ENCODE assay signal across 17 cellular contexts in the genomic region with DNA sequence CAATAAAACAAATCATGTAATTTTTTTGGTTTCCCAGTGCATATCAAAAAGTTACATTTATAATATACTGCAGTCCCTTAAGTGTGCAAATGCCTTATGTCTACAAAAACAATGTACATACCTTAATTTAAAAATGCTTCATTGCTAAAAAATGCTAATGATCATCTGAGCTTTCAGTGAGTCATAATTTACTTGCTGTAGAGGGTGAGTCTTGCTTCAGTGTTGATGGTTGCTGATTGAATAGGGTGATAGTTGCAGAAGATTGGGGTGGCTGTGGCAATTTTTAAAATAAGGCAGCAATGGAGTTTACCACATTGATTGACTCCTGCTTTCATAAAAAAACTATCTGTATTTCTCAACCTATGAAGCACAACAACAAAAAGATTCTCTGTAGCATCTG.
DNase-seq lines count a peak whose midpoint lies in the region; ATAC-seq, FAIRE-seq and TF ChIP-seq lines count a peak whose summit lies in the region.
"Had no signal": no experiment of that assay in that cellular context is flagged by ENCODE, and none has a peak within 500 bp of the region (broad histone marks: within the 10 kb centered on the region; RNA-seq: fewer than 3 reads in every experiment).

No MANE protein-coding gene starts in this region.

- no peaks in the 10 kb centered on the region for H3K36me3 ChIP-seq in bronchial epithelial cell (ENCODE audit: control insufficient read depth, insufficient read depth, low read length)
- H3K36me3 ChIP-seq: BLaER1 had no signal

- H3K27me3 ChIP-seq in bronchial epithelial cell (ENCODE audit: control insufficient read depth, insufficient read depth, low read length), result no peaks in the 10 kb centered on the region
- H3K27me3 ChIP-seq: BLaER1 had no signal

- no peak for ATAC-seq in HG02610 (IDR thresholded peaks at IDR 0.05; ENCODE audit: unreplicated experiment)
- ATAC-seq: K562, Right ventricle myocardium inferior had no signal

- peak; percentile 65 for DNase-seq in EL
- peak; percentile 36 for DNase-seq in M059J (ENCODE audit: low read depth)
- DNase-seq in bronchial epithelial cell (ENCODE audit: low read depth), result peak; percentile 83
- peak; percentile 48 for DNase-seq in iris pigment epithelial cell (ENCODE audit: low read depth)
- no peak for DNase-seq in putamen (ENCODE audit: low spot score)
- DNase-seq in NCI-H1092 (lab: John Stamatoyannopoulos, UW), result no peak
- no peak for DNase-seq in activated T-cell treated with anti-CD3 and anti-CD28 coated beads for 4 hours
- DNase-seq: NCI-H1105, NCI-H1694 treated with DMSO at 0.1 percent for 48 hours, NCI-H446 had no signal

- no peak for FAIRE-seq in bronchial epithelial cell (lab: Jason Lieb, UNC)
- FAIRE-seq: GM12878, GM18507, K562 had no signal

- H3K4me3 ChIP-seq in bronchial epithelial cell (ENCODE audit: low read depth, low read length), result no peak overlapping the region
- H3K4me3 ChIP-seq: BLaER1, GM12878, K562, SK-N-MC had no signal

- TF ChIP-seq CTCF in bronchial epithelial cell (IDR thresholded peaks at IDR 0.05; ENCODE audit: insufficient read depth, low read length, severe bottlenecking), result no peak

Comparison
In these comparisons a context has a peak if more than half of its experiments do, and no peak if none do; other contexts are left out.
1. DNase-seq: peak in EL (single experiment), M059J (single experiment), bronchial epithelial cell (single experiment) and iris pigment epithelial cell (single experiment); none in putamen (single experiment), NCI-H1092 (single experiment) and activated T-cell treated with anti-CD3 and anti-CD28 coated beads for 4 hours (single experiment).